In genomic region chr9:33041459-33042188, GRCh38 we compare ENCODE assay signal across 1 cellular context.
TF ChIP-seq lines count a peak whose summit lies in the region.

No MANE protein-coding gene starts in this region.

TF ChIP-seq in liver, 16 proteins besides CTCF, POLR2A, EP300 and RAD21 (continued from another document):
- TF ChIP-seq REST (IDR thresholded peaks at IDR 0.05): no peak
- peak; percentile 24 to 46 for TF ChIP-seq JUND (IDR thresholded peaks at IDR 0.05)
